In genomic region chr14:75098682-75099081, GRCh38 we compare ENCODE assay signal across 30 cellular contexts.
"Had no signal": no experiment of that assay in that cellular context is flagged by ENCODE, and none has a peak within 500 bp of the region (broad histone marks: within the 10 kb centered on the region; RNA-seq: fewer than 3 reads in every experiment).

No MANE protein-coding gene starts in this region.

- H3K4me1 ChIP-seq: adrenal gland, body of pancreas, breast epithelium had no signal

- H3K9ac ChIP-seq: KMS-11 had no signal

- ATAC-seq: body of pancreas, Right ventricle myocardium inferior, SK-N-SH treated with all-trans-retinoic acid at 6 μM for 48 hours, T-cell had no signal

- H3K4me1 Mint-ChIP-seq: activated CD4-positive, alpha-beta memory T cell treated with anti-CD3 and anti-CD28 coated beads, Interleukin-2, amount 10 ng/mL, durations not matched to agents 7 days and 5 days had no signal

- H3K27ac Mint-ChIP-seq: activated CD4-positive, alpha-beta memory T cell treated with anti-CD3 and anti-CD28 coated beads, Interleukin-2, amount 10 ng/mL, durations not matched to agents 7 days and 5 days; activated T-helper 1 cell treated with anti-CD3 and anti-CD28 coated beads, Interleukin-12 subunit alpha, Interleukin-12 subunit beta, Interleukin-2, Interleukin-4 antibody, amounts not matched to agents 30 ng/mL and 10 ng/mL and 1 ng/mL, durations not matched to agents 14 hours and 24 hours and 36 hours; T-cell had no signal

- H3K27ac ChIP-seq: adrenal gland, body of pancreas, breast epithelium, KMS-11, PC-9, RWPE1, WERI-Rb-1 had no signal

- H3K4me3 ChIP-seq: adrenal gland, body of pancreas, breast epithelium, PC-9 had no signal

- H3K27me3 ChIP-seq: adrenal gland, body of pancreas, breast epithelium had no signal

- H3K9me3 Mint-ChIP-seq: activated CD4-positive, alpha-beta memory T cell treated with anti-CD3 and anti-CD28 coated beads, Interleukin-2, amount 10 ng/mL, durations not matched to agents 7 days and 5 days; activated T-helper 1 cell treated with anti-CD3 and anti-CD28 coated beads, Interleukin-12 subunit alpha, Interleukin-12 subunit beta, Interleukin-2, Interleukin-4 antibody, amounts not matched to agents 30 ng/mL and 10 ng/mL and 1 ng/mL, durations not matched to agents 14 hours and 24 hours and 36 hours; T-cell had no signal

- H3K36me3 ChIP-seq: breast epithelium had no signal

- H3K9me3 ChIP-seq: adrenal gland, body of pancreas, breast epithelium had no signal

- H3K27me3 Mint-ChIP-seq: activated CD4-positive, alpha-beta memory T cell treated with anti-CD3 and anti-CD28 coated beads, Interleukin-2, amount 10 ng/mL, durations not matched to agents 7 days and 5 days; T-cell had no signal

- DNase-seq: activated CD4-positive, alpha-beta memory T cell treated with anti-CD3 and anti-CD28 coated beads, Interleukin-2, amount 10 ng/mL, durations not matched to agents 7 days and 5 days; activated CD4-positive, alpha-beta T cell treated with anti-CD3 and anti-CD28 coated beads for 1 hour; activated CD4-positive, alpha-beta T cell treated with anti-CD3 and anti-CD28 coated beads for 48 hours; activated CD4-positive, CD25-positive, alpha-beta regulatory T cell; activated gamma-delta T cell treated with Interleukin-2 at 50 U/mL for 16 hours; activated naive CD4-positive, alpha-beta T cell treated with anti-CD3 and anti-CD28 coated beads, Interleukin-2, amount 50 U/mL, for 16 hours; activated T-cell treated with anti-CD3 and anti-CD28 coated beads, Interleukin-2, amount 50 U/mL, for 1 hour; adrenal gland; body of pancreas; central memory CD4-positive, alpha-beta T cell; MM.1S; MV-4-11; NCI-H1092; NCI-H1436 treated with DMSO at 0.1 percent for 48 hours; NCI-H1694 treated with DMSO at 0.1 percent for 48 hours; NCI-H2029; NCI-H345; NCI-H524 treated with DMSO at 0.1 percent for 48 hours; PC-9; SIG-M5; T-cell; T-helper 2 cell; T-helper 9 cell; WERI-Rb-1 had no signal

- H3K4me3 Mint-ChIP-seq: activated CD4-positive, alpha-beta memory T cell treated with anti-CD3 and anti-CD28 coated beads, Interleukin-2, amount 10 ng/mL, durations not matched to agents 7 days and 5 days; activated T-helper 1 cell treated with anti-CD3 and anti-CD28 coated beads, Interleukin-12 subunit alpha, Interleukin-12 subunit beta, Interleukin-2, Interleukin-4 antibody, amounts not matched to agents 30 ng/mL and 10 ng/mL and 1 ng/mL, durations not matched to agents 14 hours and 24 hours and 36 hours; T-cell had no signal
